In genomic region chr2:58240938-58241755, GRCh38 we compare ENCODE assay signal across 1 cellular context.
TF ChIP-seq lines count a peak whose summit lies in the region.

FANCL (minus strand) TSS chr2:58241325; CDS start chr2:58241313, 12 bp downstream.

TF ChIP-seq in K562, 482 proteins besides CTCF, POLR2A, EP300 and RAD21 (continued from another document and continues in another):
- TF ChIP-seq CHD7 (IDR thresholded peaks at IDR 0.05; ENCODE audit: low read depth, low read length) (no peak), ZNF609 (CRISPR knock-in tag; IDR thresholded peaks at IDR 0.05; ENCODE audit: borderline replicate concordance) (no peak), MYC (IDR thresholded peaks at IDR 0.05; ENCODE audit: low read depth, low read length) (peak; percentile 36; the same call in 1 of the 2 replicates), MYC (CRISPR knock-in tag; IDR thresholded peaks at IDR 0.05; ENCODE audit: borderline replicate concordance, low read depth) (peak; percentile 58; the same call in 1 of the 2 replicates), RNF2 (IDR thresholded peaks at IDR 0.05) (no peak), ESRRA (IDR thresholded peaks at IDR 0.05; ENCODE audit: borderline replicate concordance, low read depth) (peak; percentile 24; the same call in 1 of the 2 replicates), NR2C2 (CRISPR knock-in tag; IDR thresholded peaks at IDR 0.05) (0 out of 2 replicates have a peak, but pooled peaks have one; percentile 31), NR2C2 (tag; IDR thresholded peaks at IDR 0.05) (no peak), CLOCK (CRISPR knock-in tag; IDR thresholded peaks at IDR 0.05; ENCODE audit: borderline replicate concordance) (no peak), DLX4 (CRISPR knock-in tag; IDR thresholded peaks at IDR 0.05) (no peak), CREB5 (CRISPR knock-in tag; IDR thresholded peaks at IDR 0.05) (no peak), RBFOX2 (IDR thresholded peaks at IDR 0.05; ENCODE audit: low read depth, low read length) (peak; percentile 99), JUND (IDR thresholded peaks at IDR 0.05; ENCODE audit: borderline replicate concordance, low read depth, low read length) (no peak), JUND (tag; IDR thresholded peaks at IDR 0.05; ENCODE audit: borderline replicate concordance, low read depth, low read length) (no peak), E2F1 (CRISPR knock-in tag; IDR thresholded peaks at IDR 0.05) (peak; percentile 96), ZNF655 (CRISPR knock-in tag; IDR thresholded peaks at IDR 0.05) (no peak), CEBPB (tag; IDR thresholded peaks at IDR 0.05) (peak; percentile 30; the same call in 1 of the 2 replicates), CC2D1A (IDR thresholded peaks at IDR 0.05) (peak; percentile 39; the same call in 1 of the 2 replicates), ZBTB11 (CRISPR knock-in tag; IDR thresholded peaks at IDR 0.05) (peak in 1 of 3 experiments; percentile 76; a peak in 2 of 6 replicates)
